In genomic region chr11:118615282-118615979, GRCh38 we compare ENCODE assay signal across 13 cellular contexts. TPM values are rescaled to one million over a fixed set of nuclear protein-coding genes. Genes with fewer than 3 reads are reported as not detected.
A peak's percentile ranks its signal among the peaks of the same experiment; 100 is the strongest.
DNase-seq lines count a peak whose midpoint lies in the region; ATAC-seq, FAIRE-seq and TF ChIP-seq lines count a peak whose summit lies in the region.
"Had no signal": no experiment of that assay in that cellular context is flagged by ENCODE, and none has a peak within 500 bp of the region (broad histone marks: within the 10 kb centered on the region; RNA-seq: fewer than 3 reads in every experiment).

No MANE protein-coding gene starts in this region.

- FAIRE-seq in H1 (lab: Jason Lieb, UNC) = peak; percentile 91

- peak in 1 of 2 experiments; percentile 92; a peak in 2 of 3 replicates for TF ChIP-seq POLR2A in H1 (IDR thresholded peaks at IDR 0.05; ENCODE audit: control extremely low read depth in 1 of 2, low read depth in 2 of 2, low read length in 2 of 2)

- peaks cover 78% of the 10 kb centered on the region for H3K4me1 Mint-ChIP-seq in nephron progenitor cell

- no peak overlapping the region for H3K14ac ChIP-seq in H1 (ENCODE audit: insufficient read length)

- peak overlapping the region; percentile 24 for H2BK120ac ChIP-seq in H1 (replicated peaks; ENCODE audit: low read depth, low read length)

- TF ChIP-seq CTCF in H1 (IDR thresholded peaks at IDR 0.05; ENCODE audit: control extremely low read depth in 1 of 3, insufficient read depth in 1 of 3, low read depth in 1 of 3, low read length in 3 of 3) (no peak), nephron progenitor cell (IDR thresholded peaks at IDR 0.05) (no peak)

- H3K36me3 Mint-ChIP-seq in nephron progenitor cell (ENCODE audit: low read depth) = no peaks in the 10 kb centered on the region

- H2AK5ac ChIP-seq in H1 (ENCODE audit: low read depth, low read length) = peak overlapping the region; percentile 3; the same call in 1 of the 2 replicates

- H3K23me2 ChIP-seq in H1 (ENCODE audit: low read depth, low read length) = peaks cover 4% of the 10 kb centered on the region; the same call in 1 of the 2 replicates

- peaks cover 16% of the 10 kb centered on the region for H3K27me3 Mint-ChIP-seq in nephron progenitor cell (ENCODE audit: low read depth, poor library complexity)

- 0 out of 4 replicates have a peak, but pooled peaks of 1 of the 2 experiments have one; percentile 8 for TF ChIP-seq RAD21 in H1 (IDR thresholded peaks at IDR 0.05 in 1 of 2, conservative IDR thresholded peaks at IDR 0.05 in 1 of 2; ENCODE audit: low read depth in 2 of 2, low read length in 2 of 2)

- no peak overlapping the region for H2AFZ ChIP-seq in ACC112 (ENCODE audit: low read length, unreplicated experiment)
- H2AFZ ChIP-seq in H1 (ENCODE audit: low read length) = no peak overlapping the region

- no peak overlapping the region for H3K56ac ChIP-seq in H1 (replicated peaks; ENCODE audit: insufficient read length, low read depth, low read length)

- H3K9ac ChIP-seq in HUES64 (ENCODE audit: low read depth, low read length) (peak overlapping the region; percentile 37; the same call in 1 of the 2 replicates), H1 (replicated peaks in 1 of 4; ENCODE audit: extremely low read depth in 1 of 4, low read depth in 3 of 4, low read length in 3 of 4) (peak overlapping the region in 1 of 4 experiments; percentile 17; a peak in 2 of 7 replicates)
- H3K9ac ChIP-seq: KMS-11 had no signal

- no peak overlapping the region for H2BK15ac ChIP-seq in H1 (ENCODE audit: low read length)

- peak overlapping the region; percentile 43 to 63 for H3K4me2 ChIP-seq in H1 (ENCODE audit: insufficient read depth in 1 of 2, low read depth in 2 of 2, low read length in 2 of 2)
- H3K4me2 ChIP-seq: KMS-11 had no signal

- H3K79me2 ChIP-seq in ACC112 (ENCODE audit: control insufficient read depth, insufficient read depth, low read length, unreplicated experiment) = peaks cover 35% of the 10 kb centered on the region
- H3K79me2 ChIP-seq in H1 (ENCODE audit: control insufficient read depth in 1 of 2, insufficient read depth in 2 of 2, low read length in 2 of 2) = no peaks in the 10 kb centered on the region

- peak overlapping the region; percentile 64 for H4K91ac ChIP-seq in H1 (replicated peaks; ENCODE audit: insufficient read length, low read length)

- H4K5ac ChIP-seq in H1 (ENCODE audit: insufficient read length, low read depth, low read length) = peak overlapping the region; percentile 52

- POLR2A ChIA-PET in H1 (lab: Charles Lee; ENCODE audit: partially characterized antibody) = interaction anchor here (1.0 to 28.7 kb wide), 4 partner anchors 14 to 45 kb away, joined by 3 to 574 read pairs (median 4); no protein-coding TSS in a partner anchor

- no peak overlapping the region for H3K4ac ChIP-seq in H1 (replicated peaks; ENCODE audit: insufficient read length, low read depth, low read length)

- no peaks in the 10 kb centered on the region for H4K20me1 ChIP-seq in H1 (replicated peaks in 1 of 2; ENCODE audit: control insufficient read depth in 1 of 2, insufficient read depth in 2 of 2, low read length in 2 of 2)

- CTCF ChIA-PET in H1 (lab: Charles Lee; ENCODE audit: partially characterized antibody) = interaction anchor here (0.6 to 25.3 kb wide), 4 partner anchors 9 to 24 kb away, joined by 3 to 435 read pairs (median 96); no protein-coding TSS in a partner anchor

- H3K4me1 ChIP-seq in ACC112 (ENCODE audit: control insufficient read depth, insufficient read depth, low read length, unreplicated experiment) (peaks cover 77% of the 10 kb centered on the region), HUES64 (ENCODE audit: insufficient read depth, low read length) (peaks cover 62% of the 10 kb centered on the region), H1 (replicated peaks in 1 of 4; ENCODE audit: control insufficient read depth in 3 of 4, insufficient read depth in 4 of 4, low read length in 3 of 4) (peaks cover 20 to 47% (median 33%) of the 10 kb centered on the region in 4 experiments)
- peaks cover 8% of the 10 kb centered on the region for H3K4me1 ChIP-seq in effector memory CD4-positive, alpha-beta T cell (ENCODE audit: control insufficient read depth, insufficient read depth, low read length, poor library complexity, severe bottlenecking)

- WGBS in HUES64 = 27% methylated on average over 6 of the region's 6 CpGs
- WGBS in H1 (ENCODE audit: extremely low coverage in 1 of 2, insufficient coverage in 1 of 2, insufficient read length in 1 of 2, insufficient replicate concordance in 2 of 2, low coverage in 1 of 2, low lambda C conversion rate in 2 of 2, missing lambda C conversion rate in 1 of 2), 2 experiments = 18 to 83% methylated on average over 1 to 6 of the region's 6 CpGs

- H4K8ac ChIP-seq in H1 (ENCODE audit: extremely low read depth, insufficient read depth, low read length) = peak overlapping the region; percentile 54; the same call in 1 of the 2 replicates

- H3K9me3 ChIP-seq in HUES64 (ENCODE audit: insufficient read depth, low read depth, low read length) (no peaks in the 10 kb centered on the region), H1 (ENCODE audit: insufficient read depth in 2 of 2, low read depth in 1 of 2, low read length in 1 of 2) (no peaks in the 10 kb centered on the region)
- no peaks in the 10 kb centered on the region for H3K9me3 ChIP-seq in effector memory CD4-positive, alpha-beta T cell (ENCODE audit: control insufficient read depth, low read length)
- H3K9me3 ChIP-seq: BE2C had no signal

- H3K9me3 Mint-ChIP-seq in nephron progenitor cell = no peaks in the 10 kb centered on the region

- peak overlapping the region; percentile 82 for H2BK12ac ChIP-seq in H1 (ENCODE audit: low read depth, low read length)

- peak overlapping the region; percentile 53 for H2BK20ac ChIP-seq in H1 (ENCODE audit: low read length)

- H3K27ac Mint-ChIP-seq in nephron progenitor cell = peak overlapping the region; percentile 58

- no peak for ATAC-seq in GM18519 (IDR thresholded peaks at IDR 0.05; ENCODE audit: low FRiP score, unreplicated experiment)

- H3K27me3 ChIP-seq in ACC112 (ENCODE audit: insufficient read depth, low read length) (no peaks in the 10 kb centered on the region), HUES64 (ENCODE audit: insufficient read depth, low read length) (peaks cover 11% of the 10 kb centered on the region), H1 (replicated peaks in 1 of 4; ENCODE audit: control insufficient read depth in 3 of 4, extremely low read depth in 1 of 4, insufficient read depth in 3 of 4, low read length in 3 of 4) (peaks cover 4 to 12% (median 7%) of the 10 kb centered on the region in 4 experiments; a peak in 6 of 7 replicates)
- H3K27me3 ChIP-seq in effector memory CD4-positive, alpha-beta T cell (replicated peaks; ENCODE audit: control insufficient read depth, insufficient read depth, low read length, poor library complexity, severe bottlenecking) = no peaks in the 10 kb centered on the region
- H3K27me3 ChIP-seq: BE2C had no signal

- TF ChIP-seq EP300 in H1 (IDR thresholded peaks at IDR 0.05; ENCODE audit: borderline replicate concordance in 1 of 2, low read depth in 2 of 2, low read length in 2 of 2) = peak in 1 of 2 experiments; percentile 94; a peak in 1 of 3 replicates

- no peak overlapping the region for H3K23ac ChIP-seq in H1 (ENCODE audit: insufficient read length)

- peak overlapping the region; percentile 56 for H3K4me3 Mint-ChIP-seq in nephron progenitor cell

- H3K18ac ChIP-seq in H1 (ENCODE audit: extremely low read depth, low read length) = peak overlapping the region; percentile 33; the same call in 1 of the 2 replicates

- DNase-seq in H1 (ENCODE audit: low read depth in 1 of 2, low spot score in 2 of 2) = peak; percentile 80 to 88
- peak; percentile 62 for DNase-seq in nephron progenitor cell
- no peak for DNase-seq in effector memory CD4-positive, alpha-beta T cell
- DNase-seq in SIG-M5 treated with dmso at 0.1 percent for 504 hours (lab: John Stamatoyannopoulos, UW; ENCODE audit: unreplicated experiment) = no peak
- no peak for DNase-seq in D341Med (ENCODE audit: low spot score)
- DNase-seq: activated CD4-positive, alpha-beta T cell treated with anti-CD3 and anti-CD28 coated beads for 1 hour; BE2C; erythroblast; SHP77 had no signal

- peak overlapping the region; percentile 72 for H2BK5ac ChIP-seq in H1 (ENCODE audit: low read depth, low read length)

- H3K4me3 ChIP-seq in ACC112 (ENCODE audit: low read depth, low read length) (no peak overlapping the region), HUES64 (ENCODE audit: low read length) (peak overlapping the region; percentile 15; the same call in 1 of the 2 replicates), H1 (ENCODE audit: extremely low read depth in 1 of 4, insufficient read depth in 2 of 4, low read depth in 3 of 4, low read length in 4 of 4) (peak overlapping the region in 3 of 4 experiments; percentile 15 to 30 (median 28); a peak in 5 of 8 replicates)
- H3K4me3 ChIP-seq in effector memory CD4-positive, alpha-beta T cell (ENCODE audit: insufficient read depth, low read depth, low read length, poor library complexity, severe bottlenecking) = no peak overlapping the region

- H3K36me3 ChIP-seq in ACC112 (ENCODE audit: insufficient read depth, low read length) = peaks cover 8% of the 10 kb centered on the region; the same call in 1 of the 2 replicates
- H3K36me3 ChIP-seq in HUES64 (ENCODE audit: insufficient read depth, low read length) = no peaks in the 10 kb centered on the region
- no peaks in the 10 kb centered on the region for H3K36me3 ChIP-seq in H1 (ENCODE audit: control insufficient read depth in 2 of 4, insufficient read depth in 4 of 4, low read length in 3 of 4)
- H3K36me3 ChIP-seq in effector memory CD4-positive, alpha-beta T cell (ENCODE audit: control insufficient read depth, insufficient read depth, low read length) = no peaks in the 10 kb centered on the region
- H3K36me3 ChIP-seq: BE2C had no signal

- H3K27ac ChIP-seq in ACC112 (ENCODE audit: low read depth, low read length) = peak overlapping the region; percentile 52
- H3K27ac ChIP-seq in HUES64 (ENCODE audit: low read depth, low read length) = peak overlapping the region; percentile 79
- peak overlapping the region; percentile 84 for H3K27ac ChIP-seq in H1 (ENCODE audit: low read depth, low read length)
- no peak overlapping the region for H3K27ac ChIP-seq in effector memory CD4-positive, alpha-beta T cell (ENCODE audit: insufficient read depth, low read length, poor library complexity, severe bottlenecking)
- H3K27ac ChIP-seq: KMS-11 had no signal

- H3K79me1 ChIP-seq in H1 (ENCODE audit: low read depth, low read length) = no peaks in the 10 kb centered on the region

RNA-seq across cellular contexts. Expression of gene PHLDB1, which starts 8.0 kb away (rescaled TPM):
- polyA plus RNA-seq in HUES64 (2013, experiment 1 of 2) = 51.4 TPM
- 62.6 TPM for polyA plus RNA-seq in HUES64 (2013, experiment 2 of 2)
- total RNA-seq in H1 (2021; fragmentation: NEBNext Ultra II Directional; extraction: Animal tissue kit (Norgen Biotek cat#: 25700)) = 74.8 and 74.9 TPM in 2 replicates
- 53.9 and 70.6 TPM in 2 replicates for polyA plus RNA-seq in H1 (2011; rRNA removed)
- polyA plus RNA-seq in H1 (2011; cell fraction: cytosol; rRNA removed) = 66.4 TPM
- 211 TPM for polyA plus RNA-seq in H1 (2011; cell fraction: nucleus; rRNA removed)
- polyA plus RNA-seq in H1 (2012, experiment 1 of 2) = 47.2 to 67.0 TPM (median 64.5 TPM) in 4 replicates
- polyA plus RNA-seq in H1 (2012, experiment 2 of 2) = 57.7 TPM
- 44.2 TPM for polyA plus RNA-seq in H1 (2013, experiment 1 of 2)
- polyA plus RNA-seq in H1 (2013, experiment 2 of 2) = 40.0 TPM
- polyA minus RNA-seq in H1 (2011; rRNA and poly(A)+ RNA removed) = 57.0 and 74.3 TPM in 2 replicates
- polyA minus RNA-seq in H1 (2011; cell fraction: cytosol; rRNA and poly(A)+ RNA removed) = 57.3 TPM
- 100 TPM for polyA minus RNA-seq in H1 (2011; cell fraction: nucleus; rRNA and poly(A)+ RNA removed)

RNA-seq across cellular contexts. Expression of gene ARCN1, which starts 43.2 kb away (rescaled TPM):
- 103 TPM for polyA plus RNA-seq in HUES64 (2013, experiment 1 of 2)
- polyA plus RNA-seq in HUES64 (2013, experiment 2 of 2) = 113 TPM
- 132 and 137 TPM in 2 replicates for total RNA-seq in H1 (2021; fragmentation: NEBNext Ultra II Directional; extraction: Animal tissue kit (Norgen Biotek cat#: 25700))
- polyA plus RNA-seq in H1 (2011; rRNA removed) = 82.1 and 146 TPM in 2 replicates
- polyA plus RNA-seq in H1 (2011; cell fraction: cytosol; rRNA removed) = 116 TPM
- polyA plus RNA-seq in H1 (2011; cell fraction: nucleus; rRNA removed) = 39.9 TPM
- 85.3 to 107 TPM (median 98.7 TPM) in 4 replicates for polyA plus RNA-seq in H1 (2012, experiment 1 of 2)
- polyA plus RNA-seq in H1 (2012, experiment 2 of 2) = 13.3 TPM
- polyA plus RNA-seq in H1 (2013, experiment 1 of 2) = 103 TPM
- 99.4 TPM for polyA plus RNA-seq in H1 (2013, experiment 2 of 2)
- polyA minus RNA-seq in H1 (2011; rRNA and poly(A)+ RNA removed) = 135 and 136 TPM in 2 replicates
- 75.7 TPM for polyA minus RNA-seq in H1 (2011; cell fraction: cytosol; rRNA and poly(A)+ RNA removed)
- polyA minus RNA-seq in H1 (2011; cell fraction: nucleus; rRNA and poly(A)+ RNA removed) = 32.1 TPM

RNA-seq across cellular contexts. Expression of gene IFT46, which starts 49.7 kb away (rescaled TPM):
- polyA plus RNA-seq in HUES64 (2013, experiment 1 of 2) = 9.0 TPM
- 13.6 TPM for polyA plus RNA-seq in HUES64 (2013, experiment 2 of 2)
- 11.2 and 11.5 TPM in 2 replicates for total RNA-seq in H1 (2021; fragmentation: NEBNext Ultra II Directional; extraction: Animal tissue kit (Norgen Biotek cat#: 25700))
- polyA plus RNA-seq in H1 (2011; rRNA removed) = 10.3 and 12.3 TPM in 2 replicates
- 14.9 TPM for polyA plus RNA-seq in H1 (2011; cell fraction: cytosol; rRNA removed)
- polyA plus RNA-seq in H1 (2011; cell fraction: nucleus; rRNA removed) = 8.9 TPM
- polyA plus RNA-seq in H1 (2012, experiment 1 of 2) = 6.6 to 9.9 TPM (median 8.1 TPM) in 4 replicates
- polyA plus RNA-seq in H1 (2012, experiment 2 of 2) = 5.2 TPM
- 8.8 TPM for polyA plus RNA-seq in H1 (2013, experiment 1 of 2)
- polyA plus RNA-seq in H1 (2013, experiment 2 of 2) = 9.4 TPM
- 14.8 and 15.0 TPM in 2 replicates for polyA minus RNA-seq in H1 (2011; rRNA and poly(A)+ RNA removed)
- polyA minus RNA-seq in H1 (2011; cell fraction: cytosol; rRNA and poly(A)+ RNA removed) = 5.4 TPM
- 7.8 TPM for polyA minus RNA-seq in H1 (2011; cell fraction: nucleus; rRNA and poly(A)+ RNA removed)

Comparison
In these comparisons a context has a peak if more than half of its experiments do, and no peak if none do; other contexts are left out.
1. H3K4me3 ChIP-seq: peak in HUES64 (single experiment) and H1 (3 of 4); none in ACC112 (single experiment) and effector memory CD4-positive, alpha-beta T cell (single experiment).
2. DNase-seq: peak in H1 (2 of 2) and nephron progenitor cell (single experiment); none in effector memory CD4-positive, alpha-beta T cell (0 of 3), SIG-M5 treated with dmso at 0.1 percent for 504 hours (single experiment) and D341Med (single experiment).